ENCODE assay signal across 10 cellular contexts in the genomic region with DNA sequence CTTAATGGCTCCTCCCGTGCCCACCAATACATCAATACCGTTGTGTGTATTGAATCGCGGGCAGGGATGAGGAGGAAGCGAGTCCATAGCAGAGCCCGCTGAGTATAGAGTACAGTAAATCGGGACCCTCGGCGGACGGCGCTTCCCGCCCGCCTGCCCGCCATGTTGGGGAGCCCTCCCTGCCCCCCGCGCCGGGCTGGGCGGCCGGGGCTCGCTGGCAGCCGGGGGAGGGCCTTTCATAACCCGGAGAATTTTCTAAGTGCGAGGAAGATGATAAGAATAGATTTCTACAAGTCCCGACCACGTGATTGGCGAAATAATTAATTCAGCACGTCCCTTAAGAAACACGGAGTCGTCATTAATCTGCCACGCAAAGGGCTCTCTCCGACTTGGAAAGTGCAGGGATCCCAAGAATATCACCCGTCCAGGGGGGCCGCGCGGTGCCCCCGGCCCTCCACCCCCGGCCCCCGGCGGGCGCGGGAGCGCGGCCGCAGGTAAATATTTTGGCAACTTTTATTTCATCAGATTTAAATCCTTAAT. TPM values are rescaled to one million over a fixed set of nuclear protein-coding genes. Genes with fewer than 3 reads are reported as not detected.
DNase-seq lines count a peak whose midpoint lies in the region; ATAC-seq and TF ChIP-seq lines count a peak whose summit lies in the region.
"Had no signal": no experiment of that assay in that cellular context is flagged by ENCODE, and none has a peak within 500 bp of the region (broad histone marks: within the 10 kb centered on the region; RNA-seq: fewer than 3 reads in every experiment).

A gene (plus strand): TSS at position 349 of the 540 bp plus-strand sequence. CDS start 11,808 bp downstream, outside the sequence.

- DNase-seq in left ventricle myocardium inferior (no peak), left cardiac atrium (no peak), mesothelial cell of epicardium (ENCODE audit: low spot score in 2 of 2, unreplicated experiment in 2 of 2) (no peak), SKM-1 (lab: John Stamatoyannopoulos, UW; ENCODE audit: unreplicated experiment) (no peak), NCI-H1048 (lab: John Stamatoyannopoulos, UW) (no peak)
- DNase-seq in activated naive CD8-positive, alpha-beta T cell treated with anti-CD3 and anti-CD28 coated beads for 36 hours = no peak
- DNase-seq: activated CD4-positive, alpha-beta T cell treated with anti-CD3 and anti-CD28 coated beads for 4 hours; KG1 had no signal

- intact Hi-C loops in left ventricle myocardium inferior (cut with micrococcal nuclease) = no loop called here
- intact Hi-C loops in left cardiac atrium (cut with DNase I) = no loop called here

- H3K27ac ChIP-seq in left ventricle myocardium inferior (replicated peaks) = no peak within 1 kb of the TSS
- no peak within 1 kb of the TSS for H3K27ac ChIP-seq in urinary bladder (ENCODE audit: low read depth)

- H3K27me3 ChIP-seq in left ventricle myocardium inferior (ENCODE audit: low read depth) = peaks cover 100% of the 10 kb centered on the region

- peak within 1 kb of the TSS; percentile 36 for H3K4me3 ChIP-seq in left ventricle myocardium inferior
- peak within 1 kb of the TSS; percentile 23 for H3K4me3 ChIP-seq in urinary bladder (ENCODE audit: low read depth, low read length)

- H3K27me3 Mint-ChIP-seq in activated naive CD8-positive, alpha-beta T cell treated with anti-CD3 and anti-CD28 coated beads for 36 hours = peaks cover 93% of the 10 kb centered on the region
- H3K27me3 Mint-ChIP-seq in mesothelial cell of epicardium (ENCODE audit: low read depth) = peaks cover 97% of the 10 kb centered on the region

- H3K36me3 ChIP-seq in left ventricle myocardium inferior = no peaks in the 10 kb centered on the region
- H3K36me3 ChIP-seq in urinary bladder (ENCODE audit: insufficient read depth) = no peaks in the 10 kb centered on the region

- no peaks in the 10 kb centered on the region for H3K36me3 Mint-ChIP-seq in activated naive CD8-positive, alpha-beta T cell treated with anti-CD3 and anti-CD28 coated beads for 36 hours
- H3K36me3 Mint-ChIP-seq in mesothelial cell of epicardium = no peaks in the 10 kb centered on the region

- TF ChIP-seq CTCF in left ventricle myocardium inferior (IDR thresholded peaks at IDR 0.05; ENCODE audit: borderline replicate concordance) (no peak), mesothelial cell of epicardium (IDR thresholded peaks at IDR 0.05; ENCODE audit: unreplicated experiment) (no peak)

- H3K9me3 Mint-ChIP-seq in activated naive CD8-positive, alpha-beta T cell treated with anti-CD3 and anti-CD28 coated beads for 36 hours = peaks cover 1% of the 10 kb centered on the region
- H3K9me3 Mint-ChIP-seq in mesothelial cell of epicardium = no peaks in the 10 kb centered on the region

- ATAC-seq in left cardiac atrium = no peak
- ATAC-seq in HG03196 (IDR thresholded peaks at IDR 0.05; ENCODE audit: unreplicated experiment) = no peak

- 8% methylated on average over 44 of the region's 44 CpGs for WGBS in urinary bladder

- H3K4me3 Mint-ChIP-seq in activated naive CD8-positive, alpha-beta T cell treated with anti-CD3 and anti-CD28 coated beads for 36 hours = peak within 1 kb of the TSS; percentile 54
- H3K4me3 Mint-ChIP-seq in mesothelial cell of epicardium = peak within 1 kb of the TSS; percentile 22

- no peak within 1 kb of the TSS for H3K27ac Mint-ChIP-seq in activated naive CD8-positive, alpha-beta T cell treated with anti-CD3 and anti-CD28 coated beads for 36 hours
- H3K27ac Mint-ChIP-seq in mesothelial cell of epicardium = no peak within 1 kb of the TSS

- peaks cover 18% of the 10 kb centered on the region for H3K4me1 Mint-ChIP-seq in activated naive CD8-positive, alpha-beta T cell treated with anti-CD3 and anti-CD28 coated beads for 36 hours
- H3K4me1 Mint-ChIP-seq in mesothelial cell of epicardium = peaks cover 13% of the 10 kb centered on the region

- no peaks in the 10 kb centered on the region for H3K9me3 ChIP-seq in left ventricle myocardium inferior (replicated peaks)

- H3K4me1 ChIP-seq in left ventricle myocardium inferior (peaks cover 44% of the 10 kb centered on the region), urinary bladder (ENCODE audit: insufficient read depth) (peaks cover 2% of the 10 kb centered on the region)

RNA-seq across cellular contexts. Expression of the gene that starts here (rescaled TPM):
- total RNA-seq in left ventricle myocardium inferior = not detected
- 1 to 10 TPM in 1 of 2 donors, under 1 TPM in 1; 0.73 to 1.1 TPM for total RNA-seq in left cardiac atrium
- not detected for total RNA-seq in activated naive CD8-positive, alpha-beta T cell treated with anti-CD3 and anti-CD28 coated beads for 36 hours
- 0.93 to 1.1 TPM (median 1.1 TPM) in 3 replicates for total RNA-seq in mesothelial cell of epicardium
- 5.2 TPM for total RNA-seq in urinary bladder
- 1.6 TPM for polyA plus RNA-seq in urinary bladder
